In genomic region chr6:146770965-146771735, GRCh38 we compare ENCODE assay signal across 8 cellular contexts.
DNase-seq lines count a peak whose midpoint lies in the region; ATAC-seq and TF ChIP-seq lines count a peak whose summit lies in the region.

No MANE protein-coding gene starts in this region.

- ATAC-seq in HG02981 (IDR thresholded peaks at IDR 0.05; ENCODE audit: unreplicated experiment): peak; percentile 50

- no peak for TF ChIP-seq CTCF in foreskin fibroblast (IDR thresholded peaks at IDR 0.05; ENCODE audit: low read depth, low read length)

- no peak overlapping the region for H3K4me3 ChIP-seq in foreskin fibroblast (ENCODE audit: low read depth in 1 of 2, low read length in 2 of 2)

- peak; percentile 53 for DNase-seq in activated CD4-positive, alpha-beta T cell treated with anti-CD3 and anti-CD28 coated beads for 48 hours
- DNase-seq in glomerular endothelial cell (ENCODE audit: extremely low read depth, low read depth, low spot score) (peak; percentile 72), cerebellar cortex (ENCODE audit: low spot score) (no peak), NCI-H82 (lab: John Stamatoyannopoulos, UW) (no peak), foreskin fibroblast (no peak), COLO829 (ENCODE audit: low spot score) (no peak)
- DNase-seq in stimulated activated CD8-positive, alpha-beta memory T cell treated with anti-CD3 and anti-CD28 coated beads, Interleukin-15, amount 100 ng/mL, for 48 hours (ENCODE audit: low read depth in 2 of 2): peak; percentile 10 to 32

Comparison
In these comparisons a context has a peak if more than half of its experiments do, and no peak if none do; other contexts are left out.
1. DNase-seq: peak in activated CD4-positive, alpha-beta T cell treated with anti-CD3 and anti-CD28 coated beads for 48 hours (single experiment), glomerular endothelial cell (single experiment) and stimulated activated CD8-positive, alpha-beta memory T cell treated with anti-CD3 and anti-CD28 coated beads, Interleukin-15, amount 100 ng/mL, for 48 hours (2 of 2); none in cerebellar cortex (single experiment), NCI-H82 (single experiment), foreskin fibroblast (0 of 2) and COLO829 (single experiment).